ENCODE assay signal across 9 cellular contexts in genomic region chr3:196202516-196202970, GRCh38. TPM values are rescaled to one million over a fixed set of nuclear protein-coding genes. Genes with fewer than 3 reads are reported as not detected.
DNase-seq lines count a peak whose midpoint lies in the region; ATAC-seq lines count a peak whose summit lies in the region.
"Had no signal": no experiment of that assay in that cellular context is flagged by ENCODE, and none has a peak within 500 bp of the region (broad histone marks: within the 10 kb centered on the region; RNA-seq: fewer than 3 reads in every experiment).

No MANE protein-coding gene starts in this region.

- ATAC-seq in HG02588 (IDR thresholded peaks at IDR 0.05; ENCODE audit: unreplicated experiment): peak; percentile 52
- ATAC-seq in GM21576 (IDR thresholded peaks at IDR 0.05; ENCODE audit: unreplicated experiment): no peak

- H3K36me3 ChIP-seq in subcutaneous abdominal adipose tissue (ENCODE audit: control insufficient read depth in 5 of 5, insufficient read depth in 5 of 5, low read length in 5 of 5): no peaks in the 10 kb centered on the region

- in situ Hi-C loops in SK-MEL-5 (cut with HindIII; ENCODE audit: low pct_unique_long_range_greater_than_20kb, low sequenced_read_pairs): no loop called here

- H3K27ac ChIP-seq in subcutaneous abdominal adipose tissue (ENCODE audit: low read depth, low read length): no peak overlapping the region

- DNase-seq in SK-MEL-5 (ENCODE audit: low read depth, low spot score): peak; percentile 17
- DNase-seq in islet precursor cell: peak; percentile 54
- DNase-seq in occipital lobe (lab: John Stamatoyannopoulos, UW): no peak
- DNase-seq in KG1 (lab: John Stamatoyannopoulos, UW): no peak
- DNase-seq in NCI-H1048 (lab: John Stamatoyannopoulos, UW): no peak

- peak overlapping the region in 2 of 5 donors; percentile 19 to 48 for H3K9ac ChIP-seq in subcutaneous abdominal adipose tissue (ENCODE audit: low read length in 5 of 5)

- H3K27me3 ChIP-seq in subcutaneous abdominal adipose tissue (ENCODE audit: control insufficient read depth in 5 of 5, insufficient read depth in 4 of 5, low read length in 5 of 5): peaks cover 0 to 6% (median 0%) of the 10 kb centered on the region in 5 donors

- peaks cover 0 to 4% (median 0%) of the 10 kb centered on the region in 5 donors for H3K9me3 ChIP-seq in subcutaneous abdominal adipose tissue (ENCODE audit: control insufficient read depth in 5 of 5, low read length in 5 of 5)

- H3K4me1 ChIP-seq in subcutaneous abdominal adipose tissue (ENCODE audit: control insufficient read depth in 5 of 5, insufficient read depth in 5 of 5, low read length in 5 of 5): peaks cover 0 to 25% (median 21%) of the 10 kb centered on the region in 5 donors

- H3K4me3 ChIP-seq in subcutaneous abdominal adipose tissue (ENCODE audit: low read depth in 1 of 5, low read length in 5 of 5): peak overlapping the region in 4 of 5 donors; percentile 13 to 43 (median 22)

RNA-seq across cellular contexts. Expression of gene ZDHHC19, which starts 8.7 kb away (rescaled TPM):
- total RNA-seq in SK-MEL-5 (2014; rRNA removed; shearing (Covaris generic)): 1.1 TPM in 1 of 2 replicates, not detected in the other
- polyA plus RNA-seq in SK-MEL-5 (2015; cell fraction: cytosol; rRNA removed): 1.5 TPM in 1 of 2 replicates, not detected in the other
- polyA plus RNA-seq in SK-MEL-5 (2015; cell fraction: nucleus; rRNA removed): not detected in 2 replicates
- total RNA-seq in occipital lobe: not detected
- total RNA-seq: neural crest cell had no signal

RNA-seq across cellular contexts. Expression of gene SLC51A, which starts 13.8 kb away (rescaled TPM):
- total RNA-seq in SK-MEL-5 (2014; rRNA removed; shearing (Covaris generic)): not detected in 2 replicates
- polyA plus RNA-seq in SK-MEL-5 (2015; cell fraction: cytosol; rRNA removed): not detected in 2 replicates
- polyA plus RNA-seq in SK-MEL-5 (2015; cell fraction: nucleus; rRNA removed): not detected in 2 replicates
- total RNA-seq in occipital lobe: not detected
- total RNA-seq: neural crest cell had no signal

Comparison
In these comparisons a context has a peak if more than half of its experiments do, and no peak if none do; other contexts are left out.
1. DNase-seq: peak in SK-MEL-5 (single experiment) and islet precursor cell (single experiment); none in occipital lobe (single experiment), KG1 (single experiment) and NCI-H1048 (single experiment).